8 cellular contexts compared by ENCODE assay signal in genomic region chr15:20289538-20290103, GRCh38.
A peak's percentile ranks its signal among the peaks of the same experiment; 100 is the strongest.
DNase-seq lines count a peak whose midpoint lies in the region; ATAC-seq and TF ChIP-seq lines count a peak whose summit lies in the region.
"Not testable (repeated sequence)": the region's sequence is repeated elsewhere in the genome, so short reads cannot be mapped to it uniquely, and the experiment has no call there.

No MANE protein-coding gene starts in this region.

- intact Hi-C loops in cardiac septum (cut with DNase I); spleen (cut with DNase I; ENCODE audit: low total_unique reads): not testable (repeated sequence)

- not testable (repeated sequence) for H3K23me2 ChIP-seq in H9 (ENCODE audit: insufficient read length, low read depth, low read length, poor library complexity, severe bottlenecking)

- not testable (repeated sequence) for H3K27me3 ChIP-seq in H9 (ENCODE audit: insufficient read depth, low read length); lung (ENCODE audit: control insufficient read depth, insufficient read depth); osteoblast (ENCODE audit: insufficient read depth, low read length); spleen (replicated peaks in 1 of 7)

- not testable (repeated sequence) for H3K4me2 ChIP-seq in H9 (ENCODE audit: insufficient read depth, insufficient read length, low read length); osteoblast (ENCODE audit: insufficient read depth, low read length)

- H2BK15ac ChIP-seq in H9 (ENCODE audit: low read depth, low read length), result not testable (repeated sequence)

- DNase-seq in H9, result peak; percentile 14
- peak; percentile 35 for DNase-seq in activated CD8-positive, alpha-beta memory T cell treated with anti-CD3 and anti-CD28 coated beads for 24 hours
- peak; percentile 35 for DNase-seq in coronary artery (ENCODE audit: low spot score)
- DNase-seq in cardiac septum (ENCODE audit: low spot score), result peak; percentile 53
- DNase-seq in lung (ENCODE audit: low spot score), result peak; percentile 28
- DNase-seq in osteoblast (ENCODE audit: insufficient read length, low spot score, missing footprints), result peak; percentile 53
- DNase-seq in spleen, result peak; percentile 50
- peak; percentile 38 for DNase-seq in ureter (ENCODE audit: low spot score)

- not testable (repeated sequence) for H2BK20ac ChIP-seq in H9 (ENCODE audit: low read depth, low read length, poor library complexity, severe bottlenecking)

- H4K20me1 ChIP-seq in H9 (ENCODE audit: control insufficient read depth, insufficient read depth, insufficient read length); osteoblast (ENCODE audit: insufficient read depth, low read length): not testable (repeated sequence)

- H3K23ac ChIP-seq in H9 (ENCODE audit: insufficient read length, low read depth, low read length), result not testable (repeated sequence)

- TF ChIP-seq POLR2A in spleen (IDR thresholded peaks at IDR 0.05), result not testable (repeated sequence)

- H3K4ac ChIP-seq in H9 (ENCODE audit: low read depth, low read length), result not testable (repeated sequence)

- H3K36me3 Mint-ChIP-seq in H9 (ENCODE audit: insufficient read depth in 1 of 3, low read depth in 3 of 3), result not testable (repeated sequence)

- not testable (repeated sequence) for H4K5ac ChIP-seq in H9 (ENCODE audit: insufficient read length, low read depth, low read length)

- not testable (repeated sequence) for H2AFZ ChIP-seq in H9 (ENCODE audit: low read length); osteoblast (ENCODE audit: low read length)

- ATAC-seq in lung (ENCODE audit: insufficient read depth, low FRiP score), result not testable (repeated sequence)

- not testable (repeated sequence) for H4K8ac ChIP-seq in H9 (replicated peaks; ENCODE audit: insufficient read length, low read depth, low read length)

- not testable (repeated sequence) for H4K91ac ChIP-seq in H9 (ENCODE audit: insufficient read length, low read depth, low read length)

- H3K79me1 ChIP-seq in H9 (ENCODE audit: insufficient read depth, low read depth, low read length, poor library complexity, severe bottlenecking), result not testable (repeated sequence)

- H3K4me1 ChIP-seq in H9 (ENCODE audit: insufficient read depth, low read length); lung (ENCODE audit: control insufficient read depth in 2 of 2, insufficient read depth in 2 of 2, low read length in 2 of 2); osteoblast (ENCODE audit: insufficient read depth, low read length); spleen: not testable (repeated sequence)

- WGBS in H9 (ENCODE audit: extremely low coverage, insufficient read length, low lambda C conversion rate), result no CpG with 5 or more reads among the region's 4 CpGs
- WGBS in lung, 2 donors, result 72 to 75% methylated on average over 4 of the region's 4 CpGs
- 65 to 72% (median 69%) methylated on average over 4 of the region's 4 CpGs for WGBS in spleen, 5 donors

- not testable (repeated sequence) for H3K14ac ChIP-seq in H9 (ENCODE audit: insufficient read depth, low read length)

- not testable (repeated sequence) for H3K4me1 Mint-ChIP-seq in H9

- not testable (repeated sequence) for H3K36me3 ChIP-seq in lung (ENCODE audit: control insufficient read depth in 2 of 2, insufficient read depth in 2 of 2, low read length in 2 of 2); osteoblast (ENCODE audit: insufficient read depth, low read length); spleen

- not testable (repeated sequence) for H3K56ac ChIP-seq in H9 (ENCODE audit: insufficient read length, low read depth, low read length)

- H3K27ac ChIP-seq in H9 (ENCODE audit: insufficient read length, low read depth, low read length); coronary artery; lung (ENCODE audit: low read depth in 1 of 2, low read length in 1 of 2); osteoblast (ENCODE audit: low read depth, low read length); spleen: not testable (repeated sequence)

- H3K4me3 ChIP-seq in coronary artery; lung; osteoblast (ENCODE audit: insufficient read depth, low read length); spleen: not testable (repeated sequence)

- H2AK5ac ChIP-seq in H9 (ENCODE audit: insufficient read length, low read length), result not testable (repeated sequence)

- not testable (repeated sequence) for H3K9ac ChIP-seq in H9 (ENCODE audit: extremely low read depth, insufficient read length, low read length)

- H2BK12ac ChIP-seq in H9 (ENCODE audit: insufficient read length, low read depth, low read length), result not testable (repeated sequence)

- not testable (repeated sequence) for H2BK120ac ChIP-seq in H9 (ENCODE audit: low read depth, low read length, poor library complexity, severe bottlenecking)

- not testable (repeated sequence) for H3K27me3 Mint-ChIP-seq in H9 (ENCODE audit: low read depth)

- TF ChIP-seq CTCF in H9 (conservative IDR thresholded peaks at IDR 0.05); coronary artery (IDR thresholded peaks at IDR 0.05); lung (IDR thresholded peaks at IDR 0.05; ENCODE audit: control extremely low read depth, extremely low read depth); osteoblast (IDR thresholded peaks at IDR 0.05; ENCODE audit: extremely low read depth, low read depth, low read length); spleen (IDR thresholded peaks at IDR 0.05 in 8 of 11, conservative IDR thresholded peaks at IDR 0.05 in 3 of 11): not testable (repeated sequence)

- H2BK5ac ChIP-seq in H9 (ENCODE audit: insufficient read length, low read length), result not testable (repeated sequence)

- H3K9me3 ChIP-seq in H9 (ENCODE audit: control insufficient read depth, low read depth, low read length) (peaks cover 96% of the 10 kb centered on the region), osteoblast (ENCODE audit: low read depth, low read length) (peaks cover 14% of the 10 kb centered on the region), spleen (peaks cover 0 to 16% (median 3%) of the 10 kb centered on the region in 8 donors)
- H3K9me3 ChIP-seq in lung (ENCODE audit: control insufficient read depth in 2 of 2, insufficient read depth in 1 of 2, low read length in 1 of 2), result not testable (repeated sequence)

- H3T11ph ChIP-seq in H9 (ENCODE audit: low read length), result not testable (repeated sequence)

- H3K4me3 Mint-ChIP-seq in H9, result not testable (repeated sequence)

- not testable (repeated sequence) for H3K27ac Mint-ChIP-seq in H9

- not testable (repeated sequence) for H3K18ac ChIP-seq in H9 (ENCODE audit: insufficient read length, low read depth, low read length)

- H3K9me3 Mint-ChIP-seq in H9, result not testable (repeated sequence)

- not testable (repeated sequence) for H3K79me2 ChIP-seq in H9 (ENCODE audit: insufficient read depth, low read length); osteoblast (ENCODE audit: insufficient read depth, low read length)
